In genomic region chr16:67394271-67395104, GRCh38 we compare ENCODE assay signal across 1 cellular context.
A peak's percentile ranks its signal among the peaks of the same experiment; 100 is the strongest.
TF ChIP-seq lines count a peak whose summit lies in the region.

No MANE protein-coding gene starts in this region.

TF ChIP-seq in K562, 482 proteins besides CTCF, POLR2A, EP300 and RAD21:
- no peak for TF ChIP-seq TRIM25 (IDR thresholded peaks at IDR 0.05; ENCODE audit: borderline replicate concordance)
- TF ChIP-seq SPI1 (IDR thresholded peaks at IDR 0.05; ENCODE audit: borderline replicate concordance, low read depth, low read length) = peak; percentile 18; the same call in 1 of the 2 replicates
- no peak for TF ChIP-seq TAF1 (IDR thresholded peaks at IDR 0.05; ENCODE audit: control insufficient read depth, extremely low read depth, insufficient read depth, low read length, severe bottlenecking)
- TF ChIP-seq POLR2G (IDR thresholded peaks at IDR 0.05; ENCODE audit: low read depth, low read length) = no peak
- no peak for TF ChIP-seq KAT8 (IDR thresholded peaks at IDR 0.05; ENCODE audit: low read depth)
- peak; percentile 53; the same call in 1 of the 2 replicates for TF ChIP-seq ZBTB33 (CRISPR knock-in tag; IDR thresholded peaks at IDR 0.05)
- TF ChIP-seq ZC3H4 (CRISPR knock-in tag; IDR thresholded peaks at IDR 0.05; ENCODE audit: borderline replicate concordance) = no peak
- TF ChIP-seq ZNF696 (CRISPR knock-in tag; conservative IDR thresholded peaks at IDR 0.05) = no peak
- no peak for TF ChIP-seq FOXA3 (CRISPR knock-in tag; conservative IDR thresholded peaks at IDR 0.05 in 1 of 2, IDR thresholded peaks at IDR 0.05 in 1 of 2)
- TF ChIP-seq TEAD4 (IDR thresholded peaks at IDR 0.05; ENCODE audit: low read length) = no peak
- TF ChIP-seq TEAD4 (CRISPR knock-in tag; IDR thresholded peaks at IDR 0.05; ENCODE audit: borderline replicate concordance) = no peak
- no peak for TF ChIP-seq RREB1 (CRISPR knock-in tag; IDR thresholded peaks at IDR 0.05)
- TF ChIP-seq ZNF592 (IDR thresholded peaks at IDR 0.05) = no peak
TF ChIP-seq in K562: peak in this region for 2.
